1 cellular context compared by ENCODE assay signal in the genomic region with DNA sequence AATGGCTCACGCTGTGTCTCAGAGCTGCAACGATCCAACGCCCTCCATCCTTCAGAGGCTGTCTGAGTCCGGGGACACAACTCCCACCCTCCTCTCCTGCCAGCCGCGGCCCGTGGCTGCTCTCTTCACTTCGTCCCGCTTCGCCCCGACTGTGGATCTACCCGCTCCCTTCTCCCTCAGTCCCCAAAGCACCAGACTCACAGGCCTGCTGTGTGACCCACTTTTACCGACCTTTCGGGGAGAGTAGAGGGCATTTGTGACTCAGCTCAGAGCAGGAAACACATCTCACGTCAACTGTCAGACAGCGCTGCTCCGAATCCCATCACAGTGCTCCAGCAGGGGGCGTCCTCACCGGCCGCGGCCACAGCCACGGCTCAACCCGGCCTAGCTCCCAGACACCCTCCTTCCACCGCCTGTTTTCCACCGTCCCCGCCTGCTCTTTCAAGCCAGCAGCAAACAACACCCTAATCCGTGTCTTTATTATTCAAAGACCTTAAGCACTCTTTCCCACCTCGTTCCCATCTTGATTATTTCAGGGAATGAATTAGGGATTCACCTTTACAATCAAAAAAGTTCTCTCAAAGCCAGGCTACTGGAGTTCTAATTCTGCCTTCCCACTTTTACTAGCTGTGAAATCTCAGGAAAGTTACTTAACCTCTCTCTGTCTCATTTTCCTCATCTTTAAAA.
A peak's percentile ranks its signal among the peaks of the same experiment; 100 is the strongest.
TF ChIP-seq lines count a peak whose summit lies in the region.

No MANE protein-coding gene starts in this region.

TF ChIP-seq in K562, 482 proteins besides CTCF, POLR2A, EP300 and RAD21 (continued from another document):
- TF ChIP-seq ZNF644 (tag; IDR thresholded peaks at IDR 0.05; ENCODE audit: low read depth) (no peak), NEUROD1 (IDR thresholded peaks at IDR 0.05; ENCODE audit: borderline replicate concordance, low read depth, low read length, partially characterized antibody) (peak; percentile 18), GTF3C2 (IDR thresholded peaks at IDR 0.05; ENCODE audit: borderline replicate concordance, extremely low read depth, insufficient read length) (no peak), ZNF561 (CRISPR knock-in tag; conservative IDR thresholded peaks at IDR 0.05) (no peak), THRAP3 (IDR thresholded peaks at IDR 0.05; ENCODE audit: borderline replicate concordance) (no peak), JUN (IDR thresholded peaks at IDR 0.05; ENCODE audit: borderline replicate concordance, low read depth, low read length) (peak; percentile 49; the same call in 1 of the 2 replicates), JUN (CRISPR knock-in tag; IDR thresholded peaks at IDR 0.05; ENCODE audit: borderline replicate concordance) (no peak), E2F1 (CRISPR knock-in tag; IDR thresholded peaks at IDR 0.05) (no peak), NCOA2 (IDR thresholded peaks at IDR 0.05; ENCODE audit: partially characterized antibody in 2 of 2) (no peak), USF2 (CRISPR knock-in tag; IDR thresholded peaks at IDR 0.05) (no peak), ATF1 (CRISPR knock-in tag; IDR thresholded peaks at IDR 0.05) (no peak), ATF1 (tag; IDR thresholded peaks at IDR 0.05) (peak; percentile 70), HDAC1 (IDR thresholded peaks at IDR 0.05) (no peak), ZNF707 (CRISPR knock-in tag; conservative IDR thresholded peaks at IDR 0.05) (no peak)
- TF ChIP-seq, protein P1, sequence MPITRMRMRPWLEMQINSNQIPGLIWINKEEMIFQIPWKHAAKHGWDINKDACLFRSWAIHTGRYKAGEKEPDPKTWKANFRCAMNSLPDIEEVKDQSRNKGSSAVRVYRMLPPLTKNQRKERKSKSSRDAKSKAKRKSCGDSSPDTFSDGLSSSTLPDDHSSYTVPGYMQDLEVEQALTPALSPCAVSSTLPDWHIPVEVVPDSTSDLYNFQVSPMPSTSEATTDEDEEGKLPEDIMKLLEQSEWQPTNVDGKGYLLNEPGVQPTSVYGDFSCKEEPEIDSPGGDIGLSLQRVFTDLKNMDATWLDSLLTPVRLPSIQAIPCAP (CRISPR knock-in tag; IDR thresholded peaks at IDR 0.05; ENCODE audit: borderline replicate concordance), result no peak
TF ChIP-seq in K562: peak in this region for 91.
